ENCODE assay signal across 29 cellular contexts in the genomic region with DNA sequence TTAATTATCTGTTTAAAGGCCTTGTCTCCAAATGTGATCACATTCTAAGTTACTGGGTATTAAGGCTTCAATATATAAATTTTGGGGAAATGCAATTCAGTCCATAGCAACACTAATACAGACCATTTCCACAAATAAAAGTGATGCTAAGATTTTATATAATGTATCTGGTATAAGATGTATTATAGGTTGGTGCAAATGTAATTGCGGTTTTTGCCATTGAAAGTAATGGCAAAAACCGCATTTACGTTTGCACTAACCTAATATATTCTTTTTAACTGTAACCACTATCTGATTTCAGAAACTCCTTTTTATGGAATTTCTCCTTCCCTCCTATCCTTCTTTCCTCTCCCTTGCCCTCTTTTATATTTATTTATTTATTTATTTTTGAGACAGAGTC.
"Had no signal": no experiment of that assay in that cellular context is flagged by ENCODE, and none has a peak within 500 bp of the region (broad histone marks: within the 10 kb centered on the region; RNA-seq: fewer than 3 reads in every experiment).

No MANE protein-coding gene starts in this region.

- H3K4me3 ChIP-seq: colonic mucosa, coronary artery, dorsolateral prefrontal cortex, esophagus muscularis mucosa, esophagus squamous epithelium, gastrocnemius medialis, gastroesophageal sphincter, heart left ventricle, heart right ventricle had no signal

- H3K27me3 Mint-ChIP-seq: dendritic cell treated with granulocyte-macrophage colony-stimulating factor and Interleukin-4, amounts not matched to agents 40 ng/mL and 50 ng/mL, for 4 days; effector memory CD8-positive, alpha-beta T cell had no signal

- H3K4me3 Mint-ChIP-seq: dendritic cell treated with granulocyte-macrophage colony-stimulating factor and Interleukin-4, amounts not matched to agents 40 ng/mL and 50 ng/mL, for 4 days; effector memory CD8-positive, alpha-beta T cell; endodermal cell had no signal

- H3K9me3 ChIP-seq: colonic mucosa, esophagus muscularis mucosa, esophagus squamous epithelium, gastrocnemius medialis, gastroesophageal sphincter had no signal

- FAIRE-seq: colon, endometrium, endothelial cell of umbilical vein, frontal cortex had no signal

- H3K27ac Mint-ChIP-seq: dendritic cell treated with granulocyte-macrophage colony-stimulating factor and Interleukin-4, amounts not matched to agents 40 ng/mL and 50 ng/mL, for 4 days; effector memory CD8-positive, alpha-beta T cell; endodermal cell had no signal

- H3K4me1 ChIP-seq: colonic mucosa, esophagus squamous epithelium, foreskin keratinocyte, gastrocnemius medialis, heart left ventricle, heart right ventricle had no signal

- H3K4me1 Mint-ChIP-seq: endodermal cell had no signal

- H3K36me3 ChIP-seq: colonic mucosa, esophagus muscularis mucosa, esophagus squamous epithelium, gastrocnemius medialis, gastroesophageal sphincter, heart left ventricle, heart right ventricle had no signal

- H3K27ac ChIP-seq: colonic mucosa, coronary artery, dorsolateral prefrontal cortex, epithelial cell of prostate, esophagus muscularis mucosa, esophagus squamous epithelium, foreskin keratinocyte, gastrocnemius medialis, gastroesophageal sphincter, heart left ventricle, heart right ventricle had no signal

- ATAC-seq: effector memory CD8-positive, alpha-beta T cell; esophagus mucosa; foreskin keratinocyte; gastrocnemius medialis; gastroesophageal sphincter; heart left ventricle; heart right ventricle had no signal

- H3K27me3 ChIP-seq: colonic mucosa, dorsolateral prefrontal cortex, esophagus muscularis mucosa, esophagus squamous epithelium, foreskin keratinocyte, gastrocnemius medialis, gastroesophageal sphincter, heart left ventricle had no signal

- DNase-seq: colonic mucosa; cortex of kidney; dermis blood vessel endothelial cell; dorsolateral prefrontal cortex; effector CD4-positive, alpha-beta T cell; effector CD8-positive, alpha-beta T cell; effector memory CD4-positive, alpha-beta T cell; effector memory CD8-positive, alpha-beta T cell; endodermal cell; erythroblast; esophagus squamous epithelium; foreskin fibroblast; foreskin keratinocyte; foreskin melanocyte; gastrocnemius medialis; glutamatergic neuron; head of caudate nucleus; heart left ventricle; heart right ventricle had no signal

- H3K9me3 Mint-ChIP-seq: endodermal cell had no signal
